ENCODE assay signal across 1 cellular context in the genomic region with DNA sequence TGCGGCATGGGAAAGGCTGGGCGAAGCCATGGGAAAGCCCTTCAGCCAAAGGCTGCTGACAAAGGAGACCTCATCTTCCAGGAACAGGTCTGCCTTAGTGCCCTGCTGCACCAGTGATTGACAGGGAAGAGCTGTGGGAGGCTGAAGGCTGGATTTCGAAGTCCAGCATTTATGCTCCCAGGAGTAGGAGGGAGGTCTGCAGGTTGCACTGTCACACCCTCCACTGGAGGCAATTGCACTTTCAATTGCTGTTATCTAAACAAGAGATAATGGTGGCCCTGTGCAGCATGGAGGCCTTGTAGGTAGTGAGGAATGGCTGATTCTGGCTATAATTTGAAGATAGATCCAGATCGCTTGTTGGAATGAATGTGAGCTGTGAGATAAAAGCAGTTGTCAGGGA.
TF ChIP-seq lines count a peak whose summit lies in the region.

No MANE protein-coding gene starts in this region.

TF ChIP-seq in SK-N-SH, 30 proteins besides CTCF, POLR2A, EP300 and RAD21 (continued from another document):
- no peak for TF ChIP-seq RFX5 (IDR thresholded peaks at IDR 0.05; ENCODE audit: low read length)
- TF ChIP-seq FOSL2 (IDR thresholded peaks at IDR 0.05; ENCODE audit: borderline replicate concordance, low read depth): no peak
- peak; percentile 66 for TF ChIP-seq GATA2 (CRISPR knock-in tag; IDR thresholded peaks at IDR 0.05)
